In the genomic region with DNA sequence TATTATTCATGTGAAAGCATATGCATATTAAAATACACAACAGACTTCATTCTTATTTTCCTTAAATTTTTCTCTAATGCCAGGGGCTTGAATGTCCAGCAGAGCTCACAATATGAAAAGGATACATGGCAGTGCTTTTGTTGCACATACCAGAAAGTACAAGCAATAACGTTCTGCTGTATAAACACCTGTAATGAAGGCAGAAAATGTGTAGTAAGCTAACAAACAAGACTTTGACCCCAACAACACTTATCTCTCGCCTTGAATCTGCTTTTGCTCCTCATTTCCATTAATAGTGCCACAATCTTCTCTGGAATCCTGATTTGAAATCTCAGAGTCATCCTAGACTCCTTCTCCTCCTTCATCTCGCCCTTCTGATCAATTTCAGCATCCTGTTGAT, we compare ENCODE assay signal across 37 cellular contexts.
A peak's percentile ranks its signal among the peaks of the same experiment; 100 is the strongest.
DNase-seq lines count a peak whose midpoint lies in the region; ATAC-seq, FAIRE-seq and TF ChIP-seq lines count a peak whose summit lies in the region.
"Had no signal": no experiment of that assay in that cellular context is flagged by ENCODE, and none has a peak within 500 bp of the region (broad histone marks: within the 10 kb centered on the region; RNA-seq: fewer than 3 reads in every experiment).

No MANE protein-coding gene starts in this region.

- in situ Hi-C loops in HepG2 (cut with HindIII; ENCODE audit: extremely low pct_ligation_motif_present, low pct_unique_long_range_greater_than_20kb) = no loop called here

- H3K4me3 Mint-ChIP-seq in stimulated activated naive CD8-positive, alpha-beta T cell treated with anti-CD3 and anti-CD28 coated beads, Interleukin-15, Interleukin-2, amounts not matched to agents 100 ng/mL and 50 ng/mL, for 24 hours = no peak overlapping the region
- no peak overlapping the region for H3K4me3 Mint-ChIP-seq in stimulated activated naive CD8-positive, alpha-beta T cell treated with anti-CD3 and anti-CD28 coated beads, Interleukin-15, amount 100 ng/mL, for 72 hours
- no peak overlapping the region for H3K4me3 Mint-ChIP-seq in astrocyte (ENCODE audit: unreplicated experiment)
- H3K4me3 Mint-ChIP-seq: B cell; CD14-positive monocyte; CD4-positive, alpha-beta memory T cell; CD4-positive, alpha-beta T cell; CD4-positive, CD25-positive, alpha-beta regulatory T cell; CD8-positive, alpha-beta memory T cell; CD8-positive, alpha-beta T cell had no signal

- TF ChIP-seq RAD21 in liver (IDR thresholded peaks at IDR 0.05) (no peak), HepG2 (CRISPR knock-in tag; IDR thresholded peaks at IDR 0.05) (no peak)

- H3K27ac ChIP-seq in liver (ENCODE audit: low read depth in 1 of 2, low read length in 2 of 2) = no peak overlapping the region
- H3K27ac ChIP-seq in HepG2 (ENCODE audit: extremely low read length, insufficient read depth, low read length) = no peak overlapping the region
- no peak overlapping the region for H3K27ac ChIP-seq in astrocyte (ENCODE audit: low read depth, low read length)
- no peak overlapping the region for H3K27ac ChIP-seq in right lobe of liver
- H3K27ac ChIP-seq: 22Rv1; A549; BLaER1; BLaER1 treated with 17β-estradiol and CSF1 and Interleukin-3, amounts not matched to agents 10 nM and 100 nM; C4-2B had no signal

- H3K4me3 ChIP-seq in liver (ENCODE audit: low read depth in 1 of 3, low read length in 3 of 3) (no peak overlapping the region), HepG2 (replicated peaks in 1 of 3; ENCODE audit: insufficient read depth in 1 of 3, low read depth in 2 of 3, low read length in 3 of 3) (no peak overlapping the region), astrocyte (ENCODE audit: insufficient read depth, low read depth, low read length) (no peak overlapping the region), right lobe of liver (no peak overlapping the region)
- H3K4me3 ChIP-seq: A549; BLaER1; BLaER1 treated with 17β-estradiol and CSF1 and Interleukin-3, amounts not matched to agents 10 nM and 100 nM had no signal

- TF ChIP-seq EP300 in HepG2 (IDR thresholded peaks at IDR 0.05; ENCODE audit: low read depth in 2 of 2, low read length in 2 of 2) (no peak), HepG2 (CRISPR knock-in tag; IDR thresholded peaks at IDR 0.05; ENCODE audit: borderline replicate concordance) (no peak)

- H2AFZ ChIP-seq in HepG2 (ENCODE audit: low read length) (no peak overlapping the region), astrocyte (ENCODE audit: low read depth, low read length) (no peak overlapping the region)

- no peaks in the 10 kb centered on the region for H3K9me3 ChIP-seq in liver (ENCODE audit: control insufficient read depth in 4 of 4, low read length in 3 of 4)
- no peaks in the 10 kb centered on the region for H3K9me3 ChIP-seq in HepG2 (ENCODE audit: low read length)
- no peaks in the 10 kb centered on the region for H3K9me3 ChIP-seq in astrocyte (ENCODE audit: insufficient read depth, low read depth, low read length)
- H3K9me3 ChIP-seq in right lobe of liver = no peaks in the 10 kb centered on the region
- H3K9me3 ChIP-seq: A549; BE2C; BLaER1; BLaER1 treated with 17β-estradiol and CSF1 and Interleukin-3, amounts not matched to agents 10 nM and 100 nM; Caco-2 had no signal

- intact Hi-C loops in HepG2 (cut with micrococcal nuclease; ENCODE audit: unreplicated experiment) = no loop called here
- intact Hi-C loops in right lobe of liver (cut with DNase I) = no loop called here

- no peaks in the 10 kb centered on the region for H3K27me3 Mint-ChIP-seq in stimulated activated naive CD8-positive, alpha-beta T cell treated with anti-CD3 and anti-CD28 coated beads, Interleukin-15, Interleukin-2, amounts not matched to agents 100 ng/mL and 50 ng/mL, for 24 hours
- no peaks in the 10 kb centered on the region for H3K27me3 Mint-ChIP-seq in stimulated activated naive CD8-positive, alpha-beta T cell treated with anti-CD3 and anti-CD28 coated beads, Interleukin-15, amount 100 ng/mL, for 72 hours
- no peaks in the 10 kb centered on the region for H3K27me3 Mint-ChIP-seq in astrocyte (ENCODE audit: low read depth, unreplicated experiment)
- H3K27me3 Mint-ChIP-seq: B cell; CD4-positive, alpha-beta memory T cell; CD4-positive, alpha-beta T cell; CD4-positive, CD25-positive, alpha-beta regulatory T cell; CD8-positive, alpha-beta memory T cell had no signal

- DNase-seq in HepG2 (ENCODE audit: low spot score) (no peak), astrocyte (ENCODE audit: low read depth) (no peak), right lobe of liver (no peak), NCI-H345 treated with DMSO at 0.1 percent for 48 hours (lab: John Stamatoyannopoulos, UW; ENCODE audit: unreplicated experiment) (no peak), amniotic stem cell (lab: John Stamatoyannopoulos, UW) (no peak)
- no peak for DNase-seq in stimulated activated naive CD8-positive, alpha-beta T cell treated with anti-CD3 and anti-CD28 coated beads, Interleukin-15, amount 100 ng/mL, for 72 hours
- DNase-seq: 8988T; ACHN; AML-193; BE2C; C1 segment of cervical spinal cord; Caco-2; Calu3; CD4-positive, alpha-beta memory T cell; CD4-positive, alpha-beta T cell; CD4-positive, CD25-positive, alpha-beta regulatory T cell; CD8-positive, alpha-beta memory T cell; CD8-positive, alpha-beta T cell; COR-L47; DMS 273 treated with DMSO at 0.1 percent for 48 hours; DMS153; DMS53; DMS79; DMS79 treated with DMSO at 0.1 percent for 48 hours; DND-41; EL had no signal

- TF ChIP-seq POLR2A in HepG2 (IDR thresholded peaks at IDR 0.05; ENCODE audit: insufficient read depth in 1 of 2, low read depth in 2 of 2, low read length in 2 of 2) = no peak
- no peak for TF ChIP-seq POLR2A in right lobe of liver (IDR thresholded peaks at IDR 0.05)

- POLR2A ChIA-PET in HepG2 (lab: Yijun Ruan, JAX) = no interaction called here

- no peak for FAIRE-seq in HepG2 (lab: Jason Lieb, UNC)
- FAIRE-seq in astrocyte (lab: Jason Lieb, UNC) = peak; percentile 60
- FAIRE-seq: A204.1, D721Med had no signal

- H3K27me3 ChIP-seq in liver (ENCODE audit: control insufficient read depth in 4 of 4, insufficient read depth in 4 of 4, low read length in 3 of 4) (peaks cover 0 to 4% (median 0%) of the 10 kb centered on the region in 4 donors), HepG2 (ENCODE audit: control insufficient read depth in 1 of 2, insufficient read depth in 2 of 2, low read length in 2 of 2) (no peaks in the 10 kb centered on the region), astrocyte (ENCODE audit: insufficient read depth, low read length) (no peaks in the 10 kb centered on the region), right lobe of liver (no peaks in the 10 kb centered on the region)
- H3K27me3 ChIP-seq: BE2C; BLaER1; BLaER1 treated with 17β-estradiol and CSF1 and Interleukin-3, amounts not matched to agents 10 nM and 100 nM had no signal

- no peak for TF ChIP-seq CTCF in liver (IDR thresholded peaks at IDR 0.05; ENCODE audit: low read depth, low read length, missing input control)
- no peak for TF ChIP-seq CTCF in HepG2 (CRISPR knock-in tag; IDR thresholded peaks at IDR 0.05)
- TF ChIP-seq CTCF in astrocyte (IDR thresholded peaks at IDR 0.05; ENCODE audit: insufficient read depth, low read depth, low read length) = no peak
- no peak for TF ChIP-seq CTCF in right lobe of liver (IDR thresholded peaks at IDR 0.05)

- H3K4me1 ChIP-seq in liver (ENCODE audit: control insufficient read depth in 4 of 4, insufficient read depth in 4 of 4, low read length in 3 of 4) (peaks cover 0 to 7% (median under 1%) of the 10 kb centered on the region in 4 donors), HepG2 (ENCODE audit: insufficient read depth, low read length) (no peaks in the 10 kb centered on the region), astrocyte (ENCODE audit: insufficient read depth, low read length) (no peaks in the 10 kb centered on the region), right lobe of liver (peaks cover 0 to 6% (median 0%) of the 10 kb centered on the region in 4 donors)
- H3K4me1 ChIP-seq: A549, BE2C, BLaER1, Caco-2 had no signal

- no peak overlapping the region for H3K9ac ChIP-seq in liver (ENCODE audit: low read depth in 1 of 2, low read length in 2 of 2)
- H3K9ac ChIP-seq in HepG2 (ENCODE audit: insufficient read depth, low read depth, low read length) = no peak overlapping the region
- no peak overlapping the region for H3K9ac ChIP-seq in astrocyte (ENCODE audit: low read length)
- H3K9ac ChIP-seq: BLaER1; BLaER1 treated with 17β-estradiol and CSF1 and Interleukin-3, amounts not matched to agents 10 nM and 100 nM had no signal

- H3K9me3 Mint-ChIP-seq in stimulated activated naive CD8-positive, alpha-beta T cell treated with anti-CD3 and anti-CD28 coated beads, Interleukin-15, Interleukin-2, amounts not matched to agents 100 ng/mL and 50 ng/mL, for 24 hours = peaks cover 7% of the 10 kb centered on the region
- peaks cover 0 to 7% of the 10 kb centered on the region in 2 donors for H3K9me3 Mint-ChIP-seq in stimulated activated naive CD8-positive, alpha-beta T cell treated with anti-CD3 and anti-CD28 coated beads, Interleukin-15, amount 100 ng/mL, for 72 hours
- no peaks in the 10 kb centered on the region for H3K9me3 Mint-ChIP-seq in astrocyte (ENCODE audit: unreplicated experiment)
- H3K9me3 Mint-ChIP-seq: CD8-positive, alpha-beta T cell had no signal

- H3K79me2 ChIP-seq in HepG2 (ENCODE audit: insufficient read depth, low read length) (no peaks in the 10 kb centered on the region), astrocyte (ENCODE audit: insufficient read depth, low read length) (no peaks in the 10 kb centered on the region)

- H3K4me2 ChIP-seq in HepG2 (ENCODE audit: low read depth, low read length) = no peak overlapping the region
- no peak overlapping the region for H3K4me2 ChIP-seq in astrocyte (ENCODE audit: low read length)
- H3K4me2 ChIP-seq: A549; BLaER1; BLaER1 treated with 17β-estradiol and CSF1 and Interleukin-3, amounts not matched to agents 10 nM and 100 nM had no signal

- CTCF ChIA-PET in HepG2 (lab: Yijun Ruan, JAX; ENCODE audit: low intra/inter-chr PET ratio, low total read pairs) = no interaction called here

- no peaks in the 10 kb centered on the region for H3K36me3 Mint-ChIP-seq in stimulated activated naive CD8-positive, alpha-beta T cell treated with anti-CD3 and anti-CD28 coated beads, Interleukin-15, Interleukin-2, amounts not matched to agents 100 ng/mL and 50 ng/mL, for 24 hours (ENCODE audit: low read depth)
- H3K36me3 Mint-ChIP-seq in astrocyte (ENCODE audit: low read depth, unreplicated experiment) = no peaks in the 10 kb centered on the region
- H3K36me3 Mint-ChIP-seq: CD14-positive monocyte; CD4-positive, alpha-beta memory T cell; CD4-positive, CD25-positive, alpha-beta regulatory T cell; CD8-positive, alpha-beta memory T cell; CD8-positive, alpha-beta T cell had no signal

- WGBS in liver = 40% methylated on average over 3 of the region's 3 CpGs
- 0% methylated on average over 3 of the region's 3 CpGs for WGBS in HepG2 (ENCODE audit: low lambda C conversion rate)
- 31% methylated on average over 3 of the region's 3 CpGs for WGBS in right lobe of liver (ENCODE audit: insufficient coverage, low coverage, low lambda C conversion rate, missing lambda C conversion rate)

- no peaks in the 10 kb centered on the region for H3K4me1 Mint-ChIP-seq in stimulated activated naive CD8-positive, alpha-beta T cell treated with anti-CD3 and anti-CD28 coated beads, Interleukin-15, Interleukin-2, amounts not matched to agents 100 ng/mL and 50 ng/mL, for 24 hours (ENCODE audit: low read depth)
- H3K4me1 Mint-ChIP-seq in stimulated activated naive CD8-positive, alpha-beta T cell treated with anti-CD3 and anti-CD28 coated beads, Interleukin-15, amount 100 ng/mL, for 72 hours = no peaks in the 10 kb centered on the region
- H3K4me1 Mint-ChIP-seq in astrocyte (ENCODE audit: low read depth, unreplicated experiment) = no peaks in the 10 kb centered on the region
- H3K4me1 Mint-ChIP-seq: B cell; CD14-positive monocyte; CD4-positive, alpha-beta memory T cell; CD4-positive, CD25-positive, alpha-beta regulatory T cell; CD8-positive, alpha-beta memory T cell had no signal

- H3K27ac Mint-ChIP-seq in stimulated activated naive CD8-positive, alpha-beta T cell treated with anti-CD3 and anti-CD28 coated beads, Interleukin-15, Interleukin-2, amounts not matched to agents 100 ng/mL and 50 ng/mL, for 24 hours = peak overlapping the region; percentile 36
- no peak overlapping the region for H3K27ac Mint-ChIP-seq in stimulated activated naive CD8-positive, alpha-beta T cell treated with anti-CD3 and anti-CD28 coated beads, Interleukin-15, amount 100 ng/mL, for 72 hours
- H3K27ac Mint-ChIP-seq in astrocyte (ENCODE audit: unreplicated experiment) = no peak overlapping the region
- H3K27ac Mint-ChIP-seq: B cell; CD14-positive monocyte; CD4-positive, alpha-beta memory T cell; CD4-positive, alpha-beta T cell; CD4-positive, CD25-positive, alpha-beta regulatory T cell; CD8-positive, alpha-beta memory T cell; CD8-positive, alpha-beta T cell had no signal

- no TSS peak for BruUV-seq in HepG2 (replicated peaks; lab: Mats Ljungman, UMichigan)

- H4K20me1 ChIP-seq in HepG2 (ENCODE audit: insufficient read depth, low read length) = no peaks in the 10 kb centered on the region
- H4K20me1 ChIP-seq in astrocyte (ENCODE audit: insufficient read depth, low read length) = no peaks in the 10 kb centered on the region
- H4K20me1 ChIP-seq: BLaER1; BLaER1 treated with 17β-estradiol and CSF1 and Interleukin-3, amounts not matched to agents 10 nM and 100 nM had no signal

- ATAC-seq in HepG2 (no peak), right lobe of liver (peak in 3 of 4 donors; percentile 44 to 60 (median 54))
- no peak for ATAC-seq in stimulated activated naive CD8-positive, alpha-beta T cell treated with anti-CD3 and anti-CD28 coated beads, Interleukin-15, amount 100 ng/mL, for 72 hours
- ATAC-seq: A549; CD8-positive, alpha-beta T cell had no signal

- no peaks in the 10 kb centered on the region for H3K36me3 ChIP-seq in liver (ENCODE audit: control insufficient read depth in 4 of 4, insufficient read depth in 3 of 4, low read depth in 1 of 4, low read length in 3 of 4)
- no peaks in the 10 kb centered on the region for H3K36me3 ChIP-seq in HepG2 (replicated peaks in 1 of 2; ENCODE audit: control insufficient read depth in 1 of 2, insufficient read depth in 2 of 2, low read length in 2 of 2)
- H3K36me3 ChIP-seq in astrocyte (ENCODE audit: insufficient read depth, low read length) = no peaks in the 10 kb centered on the region
- H3K36me3 ChIP-seq in right lobe of liver = no peaks in the 10 kb centered on the region
- H3K36me3 ChIP-seq: BE2C; BLaER1; BLaER1 treated with 17β-estradiol and CSF1 and Interleukin-3, amounts not matched to agents 10 nM and 100 nM had no signal

Comparison
In these comparisons a context has a peak if more than half of its experiments do, and no peak if none do; other contexts are left out.
1. ATAC-seq: peak in right lobe of liver (3 of 4); none in HepG2 (single experiment) and stimulated activated naive CD8-positive, alpha-beta T cell treated with anti-CD3 and anti-CD28 coated beads, Interleukin-15, amount 100 ng/mL, for 72 hours (single experiment).